12 cellular contexts compared by ENCODE assay signal in genomic region chr15:54519577-54519976, GRCh38.
A peak's percentile ranks its signal among the peaks of the same experiment; 100 is the strongest.
DNase-seq lines count a peak whose midpoint lies in the region; ATAC-seq and TF ChIP-seq lines count a peak whose summit lies in the region.
"Had no signal": no experiment of that assay in that cellular context is flagged by ENCODE, and none has a peak within 500 bp of the region (broad histone marks: within the 10 kb centered on the region; RNA-seq: fewer than 3 reads in every experiment).

No MANE protein-coding gene starts in this region.

- no peaks in the 10 kb centered on the region for H3K36me3 ChIP-seq in psoas muscle (ENCODE audit: insufficient read depth in 1 of 2, low read depth in 1 of 2)

- no peak overlapping the region for H3K4me3 ChIP-seq in psoas muscle

- peaks cover 12% of the 10 kb centered on the region for H3K4me1 Mint-ChIP-seq in central memory CD8-positive, alpha-beta T cell

- peak overlapping the region; percentile 8 for H3K4me3 Mint-ChIP-seq in central memory CD8-positive, alpha-beta T cell

- ATAC-seq in GM18502 (IDR thresholded peaks at IDR 0.05; ENCODE audit: poor library complexity, unreplicated experiment) (peak; percentile 90), GM21576 (IDR thresholded peaks at IDR 0.05; ENCODE audit: unreplicated experiment) (peak; percentile 52), HG03439 (IDR thresholded peaks at IDR 0.05; ENCODE audit: unreplicated experiment) (peak; percentile 66), psoas muscle (no peak)
- peak; percentile 40 for ATAC-seq in central memory CD8-positive, alpha-beta T cell (replicated peaks; ENCODE audit: extremely low read depth, poor library complexity, severe bottlenecking)

- intact Hi-C loops in psoas muscle (cut with DNase I): no loop called here

- no peaks in the 10 kb centered on the region for H3K27me3 Mint-ChIP-seq in central memory CD8-positive, alpha-beta T cell

- H3K27me3 ChIP-seq in psoas muscle (ENCODE audit: insufficient read depth in 3 of 3, low read length in 2 of 3): no peaks in the 10 kb centered on the region

- no peaks in the 10 kb centered on the region for H3K4me1 ChIP-seq in psoas muscle

- H3K27ac ChIP-seq in caudate nucleus (ENCODE audit: low read depth, low read length): no peak overlapping the region
- H3K27ac ChIP-seq in psoas muscle: no peak overlapping the region
- H3K27ac ChIP-seq: C4-2B had no signal

- no peaks in the 10 kb centered on the region for H3K9me3 Mint-ChIP-seq in central memory CD8-positive, alpha-beta T cell

- H3K36me3 Mint-ChIP-seq in central memory CD8-positive, alpha-beta T cell (ENCODE audit: insufficient read depth): no peaks in the 10 kb centered on the region

- 49 to 57% (median 52%) methylated on average over 5 of the region's 5 CpGs for WGBS in psoas muscle, 3 donors

- H3K9me3 ChIP-seq in psoas muscle: no peaks in the 10 kb centered on the region

- TF ChIP-seq CTCF in psoas muscle (IDR thresholded peaks at IDR 0.05): no peak

- DNase-seq in central memory CD8-positive, alpha-beta T cell (ENCODE audit: low spot score in 2 of 2): no peak
- DNase-seq in H4 (ENCODE audit: low spot score) (no peak), NCI-H146 treated with DMSO at 0.1 percent for 48 hours (lab: John Stamatoyannopoulos, UW; ENCODE audit: unreplicated experiment) (no peak), caudate nucleus (lab: John Stamatoyannopoulos, UW) (no peak), psoas muscle (no peak)
- DNase-seq: activated CD4-positive, CD25-positive, alpha-beta regulatory T cell treated with anti-CD3 and anti-CD28 coated beads, Interleukin-2, amount 50 U/mL, for 72 hours; NCI-H1417 treated with DMSO at 0.1 percent for 48 hours; small intestine had no signal

- no peak overlapping the region for H3K27ac Mint-ChIP-seq in central memory CD8-positive, alpha-beta T cell (ENCODE audit: low read depth)

Comparison
In these comparisons a context has a peak if more than half of its experiments do, and no peak if none do; other contexts are left out.
1. ATAC-seq: peak in GM18502 (single experiment), GM21576 (single experiment), HG03439 (single experiment) and central memory CD8-positive, alpha-beta T cell (single experiment); none in psoas muscle (0 of 4).